In genomic region chr15:55389276-55389631, GRCh38 we compare ENCODE assay signal across 15 cellular contexts. TPM values are rescaled to one million over a fixed set of nuclear protein-coding genes. Genes with fewer than 3 reads are reported as not detected.
DNase-seq lines count a peak whose midpoint lies in the region; ATAC-seq and TF ChIP-seq lines count a peak whose summit lies in the region.
"Had no signal": no experiment of that assay in that cellular context is flagged by ENCODE, and none has a peak within 500 bp of the region (broad histone marks: within the 10 kb centered on the region; RNA-seq: fewer than 3 reads in every experiment).

No MANE protein-coding gene starts in this region.

- no peak overlapping the region for H3K14ac ChIP-seq in IMR-90 (replicated peaks; ENCODE audit: low read depth, low read length)

- no peak overlapping the region for H3K18ac ChIP-seq in IMR-90 (ENCODE audit: low read depth, low read length)

- no peak overlapping the region for H2BK20ac ChIP-seq in IMR-90 (ENCODE audit: low read depth, low read length)

- H3K4me3 ChIP-seq in IMR-90 (ENCODE audit: insufficient read depth, low read depth, low read length) (no peak overlapping the region), brain microvascular endothelial cell (ENCODE audit: low read depth, low read length) (no peak overlapping the region)

- H3K9me3 Mint-ChIP-seq in Calu3 (ENCODE audit: low read depth, unreplicated experiment), result no peaks in the 10 kb centered on the region

- no peak for TF ChIP-seq POLR2A in IMR-90 (IDR thresholded peaks at IDR 0.05; ENCODE audit: low read depth, low read length)

- no peaks in the 10 kb centered on the region for H3K9me1 ChIP-seq in IMR-90 (ENCODE audit: insufficient read depth, low read length)

- no peak overlapping the region for H3K4me2 ChIP-seq in IMR-90 (ENCODE audit: low read depth, low read length)

- no peak overlapping the region for H2AFZ ChIP-seq in IMR-90 (replicated peaks; ENCODE audit: low read length, poor library complexity)

- no peaks in the 10 kb centered on the region for H4K20me1 ChIP-seq in IMR-90 (ENCODE audit: insufficient read depth, low read length)

- H3K27me3 ChIP-seq in IMR-90 (ENCODE audit: control insufficient read depth, insufficient read depth, low read length) (no peaks in the 10 kb centered on the region), brain microvascular endothelial cell (replicated peaks) (no peaks in the 10 kb centered on the region)

- CTCF ChIA-PET in Calu3 (lab: Charles Lee) (interaction anchor here (0.7 to 1.2 kb wide), 3 partner anchors 14 to 1371 kb away, joined by 3 to 7 read pairs (median 5); no protein-coding TSS in a partner anchor), IMR-90 (lab: Yijun Ruan, JAX) (interaction anchor here (0.6 to 0.8 kb wide), 5 partner anchors 24 to 760 kb away, joined by 3 to 8 read pairs (median 4); no protein-coding TSS in a partner anchor)

- H3K36me3 Mint-ChIP-seq in Calu3 (ENCODE audit: insufficient read depth, unreplicated experiment), result no peaks in the 10 kb centered on the region

- H4K8ac ChIP-seq in IMR-90 (ENCODE audit: low read depth in 2 of 2, low read length in 2 of 2), result no peak overlapping the region

- in situ Hi-C loops in IMR-90 (cut with MboI; ENCODE audit: low sequenced_read_pairs), result no loop called here
- in situ Hi-C loops in brain microvascular endothelial cell (cut with HindIII; ENCODE audit: low pct_ligation_motif_present, low sequenced_read_pairs), result no loop called here
- in situ Hi-C loops in KBM-7 (cut with MboI; ENCODE audit: low pct_unique_long_range_greater_than_20kb, low sequenced_read_pairs), result no loop called here

- H3K4me3 Mint-ChIP-seq in Calu3 (ENCODE audit: low read depth, unreplicated experiment), result no peak overlapping the region

- peaks cover 2% of the 10 kb centered on the region for H3K4me1 ChIP-seq in IMR-90 (ENCODE audit: control insufficient read depth, insufficient read depth, low read length)

- no peak overlapping the region for H2BK5ac ChIP-seq in IMR-90 (ENCODE audit: low read depth, low read length, poor library complexity, severe bottlenecking)

- no peak overlapping the region for H4K5ac ChIP-seq in IMR-90 (ENCODE audit: low read depth, low read length)

- no peaks in the 10 kb centered on the region for H3K9me3 ChIP-seq in IMR-90 (ENCODE audit: control insufficient read depth, insufficient read depth, low read length)

- H2AK5ac ChIP-seq in IMR-90 (ENCODE audit: low read depth, low read length), result no peak overlapping the region

- H3K27ac ChIP-seq in IMR-90 (ENCODE audit: insufficient read depth, low read length), result no peak overlapping the region
- H3K27ac ChIP-seq in brain microvascular endothelial cell, result peak overlapping the region; percentile 86

- TF ChIP-seq CTCF in Calu3 (IDR thresholded peaks at IDR 0.05; ENCODE audit: unreplicated experiment), result no peak
- no peak for TF ChIP-seq CTCF in IMR-90 (conservative IDR thresholded peaks at IDR 0.05; ENCODE audit: low read depth, low read length)
- TF ChIP-seq CTCF in brain microvascular endothelial cell (IDR thresholded peaks at IDR 0.05; ENCODE audit: low read depth, low read length, missing control alignments), result no peak

- POLR2A ChIA-PET in IMR-90 (lab: Charles Lee; ENCODE audit: unreplicated experiment), result interaction anchor here (0.6 kb wide), 1 partner anchor 9 kb away, joined by 9 read pairs; no protein-coding TSS in a partner anchor

- H3K23ac ChIP-seq in IMR-90 (ENCODE audit: low read depth, low read length), result no peak overlapping the region

- no peaks in the 10 kb centered on the region for H3K36me3 ChIP-seq in IMR-90 (ENCODE audit: control insufficient read depth, insufficient read depth, low read length)
- H3K36me3 ChIP-seq in brain microvascular endothelial cell (replicated peaks), result peaks cover 5% of the 10 kb centered on the region

- no peaks in the 10 kb centered on the region for H3K27me3 Mint-ChIP-seq in Calu3 (ENCODE audit: unreplicated experiment)

- dilution Hi-C loops in IMR-90 (cut with HindIII; ENCODE audit: low sequenced_read_pairs, unreplicated experiment), result no loop called here

- no peaks in the 10 kb centered on the region; a peak in 2 of 4 replicates for H3K79me1 ChIP-seq in IMR-90 (ENCODE audit: low read depth in 1 of 2, low read length in 2 of 2)

- H2BK15ac ChIP-seq in IMR-90 (ENCODE audit: low read depth, low read length), result no peak overlapping the region

- no peak overlapping the region for H4K91ac ChIP-seq in IMR-90 (ENCODE audit: insufficient read depth, low read depth, low read length)

- H3K4ac ChIP-seq in IMR-90 (ENCODE audit: low read depth, low read length), result no peak overlapping the region

- DNase-seq in Calu3 (no peak), IMR-90 (peak; percentile 35), brain microvascular endothelial cell (peak; percentile 56), myocyte (ENCODE audit: low read depth) (peak; percentile 22), iPS-NIHi11 (ENCODE audit: low spot score) (no peak), KBM-7 (no peak), left colon (no peak)
- DNase-seq: activated T-cell treated with anti-CD3 and anti-CD28 coated beads for 4 hours; DND-41; effector CD4-positive, alpha-beta T cell; NCI-H1436 treated with DMSO at 0.1 percent for 48 hours; NCI-H510A treated with DMSO at 0.1 percent for 48 hours; OCI-M1 had no signal

- no peak overlapping the region for H2AK9ac ChIP-seq in IMR-90 (replicated peaks; ENCODE audit: low read depth, low read length, poor library complexity)

- no peak overlapping the region for H3K56ac ChIP-seq in IMR-90 (ENCODE audit: extremely low read depth, insufficient read depth, low read length)

- BruUV-seq in Calu3 (replicated peaks; lab: Mats Ljungman, UMichigan), result no TSS peak
- BruUV-seq in IMR-90 (replicated peaks; lab: Mats Ljungman, UMichigan), result no TSS peak

- TF ChIP-seq RAD21 in IMR-90 (IDR thresholded peaks at IDR 0.05; ENCODE audit: low read length), result no peak

- H3K27ac Mint-ChIP-seq in Calu3 (ENCODE audit: unreplicated experiment), result peak overlapping the region; percentile 18

- H3K4me1 Mint-ChIP-seq in Calu3 (ENCODE audit: low read depth, unreplicated experiment), result peaks cover 9% of the 10 kb centered on the region

- ATAC-seq in IMR-90 (ENCODE audit: low read depth) (peak; percentile 24), GM19397 (IDR thresholded peaks at IDR 0.05; ENCODE audit: unreplicated experiment) (no peak), left colon (no peak)

- intact Hi-C loops in Calu3 (cut with micrococcal nuclease; ENCODE audit: unreplicated experiment), result no loop called here
- intact Hi-C loops in IMR-90 (cut with micrococcal nuclease), result no loop called here
- intact Hi-C loops in left colon (cut with DNase I, micrococcal nuclease), result no loop called here

- no peak overlapping the region for H3K9ac ChIP-seq in IMR-90 (ENCODE audit: low read depth, low read length)

- no peak overlapping the region for H2BK120ac ChIP-seq in IMR-90 (ENCODE audit: low read depth, low read length)

TF ChIP-seq in IMR-90, 13 proteins besides CTCF, POLR2A, EP300 and RAD21:
- no peak for TF ChIP-seq SMC3 (IDR thresholded peaks at IDR 0.05; ENCODE audit: low read depth, low read length)
- no peak for TF ChIP-seq MAZ (IDR thresholded peaks at IDR 0.05; ENCODE audit: borderline replicate concordance, low read depth, low read length)
- TF ChIP-seq CHD1 (IDR thresholded peaks at IDR 0.05; ENCODE audit: low read depth, low read length), result no peak
- no peak for TF ChIP-seq MAFK (IDR thresholded peaks at IDR 0.05; ENCODE audit: low read depth, low read length)
- no peak for TF ChIP-seq RFX5 (IDR thresholded peaks at IDR 0.05; ENCODE audit: low read depth, low read length)
- TF ChIP-seq NFE2L2 (IDR thresholded peaks at IDR 0.05; ENCODE audit: low read depth, low read length), result no peak
- no peak for TF ChIP-seq MXI1 (IDR thresholded peaks at IDR 0.05; ENCODE audit: borderline replicate concordance, low read depth, low read length)
- TF ChIP-seq BHLHE40 (IDR thresholded peaks at IDR 0.05; ENCODE audit: low read depth, low read length), result no peak
- no peak for TF ChIP-seq USF2 (IDR thresholded peaks at IDR 0.05; ENCODE audit: low read depth, low read length)
- no peak for TF ChIP-seq ELK1 (IDR thresholded peaks at IDR 0.05; ENCODE audit: borderline replicate concordance, low read depth, low read length)
- TF ChIP-seq FOS (IDR thresholded peaks at IDR 0.05; ENCODE audit: low read depth, low read length), result no peak
- no peak for TF ChIP-seq RCOR1 (IDR thresholded peaks at IDR 0.05; ENCODE audit: insufficient replicate concordance, low read length)
- no peak for TF ChIP-seq CEBPB (IDR thresholded peaks at IDR 0.05; ENCODE audit: low read depth, low read length)

RNA-seq across cellular contexts. Expression of gene CCPG1, which starts 18.9 kb away (rescaled TPM):
- total RNA-seq in Calu3 (2022) (54.5 and 54.6 TPM in 2 replicates), IMR-90 (2012; rRNA removed) (14.3 and 18.9 TPM in 2 replicates), myocyte (63.6 and 64.1 TPM in 2 replicates), left colon (10 to 100 TPM; 45.5 to 65.6 TPM)
- polyA plus RNA-seq in IMR-90 (2012; rRNA removed), result 7.7 and 11.4 TPM in 2 replicates
- polyA plus RNA-seq in IMR-90 (2012; cell fraction: cytosol; rRNA removed), result 1.6 and 2.9 TPM in 2 replicates
- 0.66 and 6.3 TPM in 2 replicates for polyA plus RNA-seq in IMR-90 (2012; cell fraction: nucleus; rRNA removed; ENCODE audit: low replicate concordance)
- 75.1 TPM for polyA plus RNA-seq in myocyte (2012)

RNA-seq across cellular contexts. Expression of gene PIERCE2, which starts 19.0 kb away (rescaled TPM):
- total RNA-seq in Calu3 (2022), result 2.9 and 3.1 TPM in 2 replicates
- total RNA-seq in IMR-90 (2012; rRNA removed), result 0.28 and 0.36 TPM in 2 replicates
- 0.48 and 1.0 TPM in 2 replicates for polyA plus RNA-seq in IMR-90 (2012; rRNA removed)
- 0.13 TPM in 1 of 2 replicates, not detected in the other for polyA plus RNA-seq in IMR-90 (2012; cell fraction: cytosol; rRNA removed)
- 0.22 TPM in 1 of 2 replicates, not detected in the other for polyA plus RNA-seq in IMR-90 (2012; cell fraction: nucleus; rRNA removed; ENCODE audit: low replicate concordance)
- 5.4 and 8.5 TPM in 2 replicates for total RNA-seq in myocyte
- 4.1 TPM for polyA plus RNA-seq in myocyte (2012)
- total RNA-seq in left colon, result 1 to 10 TPM; 5.3 to 5.4 TPM
- total RNA-seq: T-helper 1 cell treated with Interleukin-12 subunit alpha and Interleukin-12 subunit beta and Interleukin-4 antibody, amounts not matched to agents 30 ng/mL and 1 ng/mL, for 36 hours had no signal

Comparison
In these comparisons a context has a peak if more than half of its experiments do, and no peak if none do; other contexts are left out.
1. DNase-seq: peak in IMR-90 (single experiment), brain microvascular endothelial cell (single experiment) and myocyte (single experiment); none in Calu3 (single experiment), iPS-NIHi11 (single experiment), KBM-7 (single experiment) and left colon (0 of 2).